In the genomic region with DNA sequence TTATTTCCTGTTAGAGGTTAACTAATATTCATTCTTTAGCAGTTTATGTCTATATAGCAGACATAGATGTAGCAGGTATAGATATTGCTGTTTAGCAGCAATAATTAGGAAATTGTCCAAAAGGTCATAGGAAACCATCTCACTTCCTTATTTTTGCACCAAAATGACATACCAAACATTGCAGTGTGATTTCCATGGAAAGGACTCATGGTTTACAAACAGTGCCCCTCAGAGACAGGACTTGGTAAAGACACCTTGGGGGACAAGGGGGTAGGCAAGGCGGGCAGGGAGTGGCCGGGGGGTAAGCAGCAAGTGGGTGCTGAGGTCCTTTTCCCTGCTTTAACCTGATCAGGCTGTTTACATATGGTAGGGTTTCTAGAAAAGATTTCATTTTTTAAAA, we compare ENCODE assay signal across 11 cellular contexts. TPM values are rescaled to one million over a fixed set of nuclear protein-coding genes. Genes with fewer than 3 reads are reported as not detected.
DNase-seq lines count a peak whose midpoint lies in the region; ATAC-seq and TF ChIP-seq lines count a peak whose summit lies in the region.
"Had no signal": no experiment of that assay in that cellular context is flagged by ENCODE, and none has a peak within 500 bp of the region (broad histone marks: within the 10 kb centered on the region; RNA-seq: fewer than 3 reads in every experiment).

No MANE protein-coding gene starts in this region.

- intact Hi-C loops in activated CD8-positive, alpha-beta T cell treated with anti-CD3 and anti-CD28 coated beads for 36 hours (cut with micrococcal nuclease): no loop called here
- intact Hi-C loops in gastrocnemius medialis (cut with DNase I; ENCODE audit: low total_unique reads): loop anchor here (10.0 kb wide), 1 partner anchor 326 kb away; no protein-coding TSS in a partner anchor
- intact Hi-C loops in CD8-positive, alpha-beta T cell (cut with DNase I, micrococcal nuclease): loop anchor here in 1 of 2 experiments (1.0 kb wide), 1 partner anchor 192 kb away; no protein-coding TSS in a partner anchor

- in situ Hi-C loops in gastrocnemius medialis (cut with MboI; ENCODE audit: low sequenced_read_pairs in 4 of 4): loop anchor here in 1 of 4 donors (10.0 to 25.0 kb wide), 2 partner anchors 126 to 318 kb away; partner anchors contain the start of genes NSL1 and TATDN3

- peaks cover 0 to 23% of the 10 kb centered on the region in 2 donors for H3K4me1 ChIP-seq in gastrocnemius medialis
- peaks cover 4% of the 10 kb centered on the region for H3K4me1 ChIP-seq in CD8-positive, alpha-beta T cell (ENCODE audit: insufficient read depth, low read length)

- peaks cover 20% of the 10 kb centered on the region for H3K27me3 Mint-ChIP-seq in activated CD8-positive, alpha-beta T cell treated with anti-CD3 and anti-CD28 coated beads for 36 hours
- H3K27me3 Mint-ChIP-seq in activated CD8-positive, alpha-beta T cell treated with anti-CD3 and anti-CD28 coated beads, Interleukin-2, amount 10 ng/mL, durations not matched to agents 7 days and 5 days (ENCODE audit: low read depth): peaks cover 6% of the 10 kb centered on the region
- no peaks in the 10 kb centered on the region for H3K27me3 Mint-ChIP-seq in stimulated activated memory B cell treated with anti-CD40 and anti-IgM and Interleukin-4, amounts not matched to agents 10 μg/mL and 1 μg/mL and 100 μg/mL, for 72 hours
- peaks cover 2% of the 10 kb centered on the region for H3K27me3 Mint-ChIP-seq in CD8-positive, alpha-beta T cell (ENCODE audit: low read depth)

- TF ChIP-seq CTCF in activated CD8-positive, alpha-beta T cell treated with anti-CD3 and anti-CD28 coated beads for 36 hours (IDR thresholded peaks at IDR 0.05): no peak
- TF ChIP-seq CTCF in epithelial cell of proximal tubule (conservative IDR thresholded peaks at IDR 0.05; ENCODE audit: low read depth, low read length): peak; percentile 30
- no peak for TF ChIP-seq CTCF in gastrocnemius medialis (IDR thresholded peaks at IDR 0.05 in 4 of 5, conservative IDR thresholded peaks at IDR 0.05 in 1 of 5)
- TF ChIP-seq CTCF in CD8-positive, alpha-beta T cell (IDR thresholded peaks at IDR 0.05): no peak

- H3K27ac Mint-ChIP-seq in activated CD8-positive, alpha-beta T cell treated with anti-CD3 and anti-CD28 coated beads for 36 hours: no peak overlapping the region
- no peak overlapping the region for H3K27ac Mint-ChIP-seq in activated CD8-positive, alpha-beta T cell treated with anti-CD3 and anti-CD28 coated beads, Interleukin-2, amount 10 ng/mL, durations not matched to agents 7 days and 5 days
- peak overlapping the region; percentile 70 for H3K27ac Mint-ChIP-seq in stimulated activated memory B cell treated with anti-CD40 and anti-IgM and Interleukin-4, amounts not matched to agents 10 μg/mL and 1 μg/mL and 100 μg/mL, for 72 hours
- H3K27ac Mint-ChIP-seq in CD8-positive, alpha-beta T cell: no peak overlapping the region
- H3K27ac Mint-ChIP-seq: activated naive CD4-positive, alpha-beta T cell treated with anti-CD3 and anti-CD28 coated beads, Interleukin-2, amount 10 ng/mL, durations not matched to agents 7 days and 5 days had no signal

- H3K36me3 Mint-ChIP-seq in activated CD8-positive, alpha-beta T cell treated with anti-CD3 and anti-CD28 coated beads for 36 hours (ENCODE audit: low read depth): no peaks in the 10 kb centered on the region
- H3K36me3 Mint-ChIP-seq in activated CD8-positive, alpha-beta T cell treated with anti-CD3 and anti-CD28 coated beads, Interleukin-2, amount 10 ng/mL, durations not matched to agents 7 days and 5 days (ENCODE audit: low read depth): no peaks in the 10 kb centered on the region
- H3K36me3 Mint-ChIP-seq in stimulated activated memory B cell treated with anti-CD40 and anti-IgM and Interleukin-4, amounts not matched to agents 10 μg/mL and 1 μg/mL and 100 μg/mL, for 72 hours: no peaks in the 10 kb centered on the region
- no peaks in the 10 kb centered on the region for H3K36me3 Mint-ChIP-seq in CD8-positive, alpha-beta T cell
- H3K36me3 Mint-ChIP-seq: activated naive CD4-positive, alpha-beta T cell treated with anti-CD3 and anti-CD28 coated beads, Interleukin-2, amount 10 ng/mL, durations not matched to agents 7 days and 5 days had no signal

- ATAC-seq in activated CD8-positive, alpha-beta T cell treated with anti-CD3 and anti-CD28 coated beads for 36 hours: no peak
- no peak for ATAC-seq in activated CD8-positive, alpha-beta T cell treated with anti-CD3 and anti-CD28 coated beads, Interleukin-2, amount 10 ng/mL, durations not matched to agents 7 days and 5 days
- ATAC-seq in stimulated activated memory B cell treated with anti-CD40 and anti-IgM and Interleukin-4, amounts not matched to agents 10 μg/mL and 1 μg/mL and 100 μg/mL, for 72 hours: peak; percentile 26
- ATAC-seq in gastrocnemius medialis (no peak), GM18868 (IDR thresholded peaks at IDR 0.05; ENCODE audit: unreplicated experiment) (no peak)
- ATAC-seq in CD8-positive, alpha-beta T cell: no peak

- no peak overlapping the region for H3K4me3 Mint-ChIP-seq in activated CD8-positive, alpha-beta T cell treated with anti-CD3 and anti-CD28 coated beads for 36 hours
- no peak overlapping the region for H3K4me3 Mint-ChIP-seq in activated CD8-positive, alpha-beta T cell treated with anti-CD3 and anti-CD28 coated beads, Interleukin-2, amount 10 ng/mL, durations not matched to agents 7 days and 5 days
- no peak overlapping the region for H3K4me3 Mint-ChIP-seq in stimulated activated memory B cell treated with anti-CD40 and anti-IgM and Interleukin-4, amounts not matched to agents 10 μg/mL and 1 μg/mL and 100 μg/mL, for 72 hours
- H3K4me3 Mint-ChIP-seq in CD8-positive, alpha-beta T cell: no peak overlapping the region
- H3K4me3 Mint-ChIP-seq: activated naive CD4-positive, alpha-beta T cell treated with anti-CD3 and anti-CD28 coated beads, Interleukin-2, amount 10 ng/mL, durations not matched to agents 7 days and 5 days had no signal

- no peak overlapping the region for H3K4me3 ChIP-seq in epithelial cell of proximal tubule (ENCODE audit: low read depth, low read length)
- H3K4me3 ChIP-seq in gastrocnemius medialis: no peak overlapping the region
- H3K4me3 ChIP-seq in CD8-positive, alpha-beta T cell (ENCODE audit: low read depth, low read length): no peak overlapping the region
- H3K4me3 ChIP-seq: lung had no signal

- peaks cover 29% of the 10 kb centered on the region for H3K4me1 Mint-ChIP-seq in activated CD8-positive, alpha-beta T cell treated with anti-CD3 and anti-CD28 coated beads for 36 hours (ENCODE audit: low read depth)
- peaks cover 49% of the 10 kb centered on the region for H3K4me1 Mint-ChIP-seq in activated CD8-positive, alpha-beta T cell treated with anti-CD3 and anti-CD28 coated beads, Interleukin-2, amount 10 ng/mL, durations not matched to agents 7 days and 5 days (ENCODE audit: low read depth)
- H3K4me1 Mint-ChIP-seq in stimulated activated memory B cell treated with anti-CD40 and anti-IgM and Interleukin-4, amounts not matched to agents 10 μg/mL and 1 μg/mL and 100 μg/mL, for 72 hours: peaks cover 65% of the 10 kb centered on the region
- peaks cover 8% of the 10 kb centered on the region for H3K4me1 Mint-ChIP-seq in CD8-positive, alpha-beta T cell (ENCODE audit: low read depth)

- POLR2A ChIA-PET in activated CD8-positive, alpha-beta T cell treated with anti-CD3 and anti-CD28 coated beads for 36 hours (lab: Charles Lee): interaction anchor here (1.0 to 1.3 kb wide), 2 partner anchors 8 to 28 kb away, joined by 4 read pairs; no protein-coding TSS in a partner anchor
- POLR2A ChIA-PET in activated CD8-positive, alpha-beta T cell treated with anti-CD3 and anti-CD28 coated beads, Interleukin-2, amount 10 ng/mL, durations not matched to agents 7 days and 5 days (lab: Charles Lee): no interaction called here
- POLR2A ChIA-PET in CD8-positive, alpha-beta T cell (lab: Charles Lee): no interaction called here

- no peaks in the 10 kb centered on the region for H3K9me3 Mint-ChIP-seq in activated CD8-positive, alpha-beta T cell treated with anti-CD3 and anti-CD28 coated beads for 36 hours
- no peaks in the 10 kb centered on the region for H3K9me3 Mint-ChIP-seq in activated CD8-positive, alpha-beta T cell treated with anti-CD3 and anti-CD28 coated beads, Interleukin-2, amount 10 ng/mL, durations not matched to agents 7 days and 5 days (ENCODE audit: insufficient read depth)
- no peaks in the 10 kb centered on the region for H3K9me3 Mint-ChIP-seq in stimulated activated memory B cell treated with anti-CD40 and anti-IgM and Interleukin-4, amounts not matched to agents 10 μg/mL and 1 μg/mL and 100 μg/mL, for 72 hours
- no peaks in the 10 kb centered on the region for H3K9me3 Mint-ChIP-seq in CD8-positive, alpha-beta T cell
- H3K9me3 Mint-ChIP-seq: activated naive CD4-positive, alpha-beta T cell treated with anti-CD3 and anti-CD28 coated beads, Interleukin-2, amount 10 ng/mL, durations not matched to agents 7 days and 5 days had no signal

- TF ChIP-seq POLR2A in gastrocnemius medialis (IDR thresholded peaks at IDR 0.05): no peak

- no peaks in the 10 kb centered on the region for H3K9me3 ChIP-seq in gastrocnemius medialis
- H3K9me3 ChIP-seq in CD8-positive, alpha-beta T cell (ENCODE audit: low read length): no peaks in the 10 kb centered on the region

- CTCF ChIA-PET in activated CD8-positive, alpha-beta T cell treated with anti-CD3 and anti-CD28 coated beads for 36 hours (lab: Charles Lee): interaction anchor here (0.9 to 5.5 kb wide), 12 partner anchors 9 to 326 kb away, joined by 3 to 118 read pairs (median 10); no protein-coding TSS in a partner anchor
- CTCF ChIA-PET in activated CD8-positive, alpha-beta T cell treated with anti-CD3 and anti-CD28 coated beads, Interleukin-2, amount 10 ng/mL, durations not matched to agents 7 days and 5 days (lab: Charles Lee): interaction anchor here (0.8 to 5.7 kb wide), 11 partner anchors 11 to 326 kb away, joined by 3 to 65 read pairs (median 9); partner anchors contain the start of gene BATF3
- CTCF ChIA-PET in CD8-positive, alpha-beta T cell (lab: Charles Lee): interaction anchor here (1.5 to 5.5 kb wide), 3 partner anchors 114 to 326 kb away, joined by 5 to 95 read pairs (median 7); no protein-coding TSS in a partner anchor

- H3K27ac ChIP-seq in gastrocnemius medialis: no peak overlapping the region
- no peak overlapping the region for H3K27ac ChIP-seq in CD8-positive, alpha-beta T cell (ENCODE audit: low read depth, low read length)

- no peaks in the 10 kb centered on the region for H3K36me3 ChIP-seq in gastrocnemius medialis
- no peaks in the 10 kb centered on the region for H3K36me3 ChIP-seq in CD8-positive, alpha-beta T cell (ENCODE audit: insufficient read depth, low read length)

- peak; percentile 27 for DNase-seq in activated CD8-positive, alpha-beta T cell treated with anti-CD3 and anti-CD28 coated beads for 36 hours
- DNase-seq in activated CD8-positive, alpha-beta T cell treated with anti-CD3 and anti-CD28 coated beads, Interleukin-2, amount 10 ng/mL, durations not matched to agents 7 days and 5 days: no peak
- DNase-seq in NOMO-1 (lab: John Stamatoyannopoulos, UW; ENCODE audit: unreplicated experiment in 2 of 2): peak; percentile 58 to 76
- DNase-seq in epithelial cell of proximal tubule (ENCODE audit: low read depth): no peak
- DNase-seq in gastrocnemius medialis: no peak
- DNase-seq in CD8-positive, alpha-beta T cell: no peak
- DNase-seq: activated naive CD4-positive, alpha-beta T cell treated with anti-CD3 and anti-CD28 coated beads, Interleukin-2, amount 10 ng/mL, durations not matched to agents 7 days and 5 days; Calu3 had no signal

- H3K27me3 ChIP-seq in gastrocnemius medialis: peaks cover 0 to 5% (median 3%) of the 10 kb centered on the region in 3 donors
- no peaks in the 10 kb centered on the region for H3K27me3 ChIP-seq in CD8-positive, alpha-beta T cell (ENCODE audit: insufficient read depth, low read length)

RNA-seq across cellular contexts. Expression of gene BATF3, which starts 30.5 kb away (rescaled TPM):
- 10 to 100 TPM; 52.6 to 61.3 TPM for total RNA-seq in activated CD8-positive, alpha-beta T cell treated with anti-CD3 and anti-CD28 coated beads for 36 hours
- 10 to 100 TPM; 31.3 to 32.6 TPM for total RNA-seq in activated CD8-positive, alpha-beta T cell treated with anti-CD3 and anti-CD28 coated beads, Interleukin-2, amount 10 ng/mL, durations not matched to agents 7 days and 5 days
- total RNA-seq in epithelial cell of proximal tubule: 2.5 TPM in 1 of 2 replicates, not detected in the other
- 1 to 10 TPM in 1 of 4 donors, under 1 TPM in 1, not detected in 2; 0.38 to 5.1 TPM for total RNA-seq in gastrocnemius medialis
- not detected for total RNA-seq in CD8-positive, alpha-beta T cell

Comparison
In these comparisons a context has a peak if more than half of its experiments do, and no peak if none do; other contexts are left out.
1. DNase-seq: peak in activated CD8-positive, alpha-beta T cell treated with anti-CD3 and anti-CD28 coated beads for 36 hours (single experiment) and NOMO-1 (2 of 2); none in activated CD8-positive, alpha-beta T cell treated with anti-CD3 and anti-CD28 coated beads, Interleukin-2, amount 10 ng/mL, durations not matched to agents 7 days and 5 days (single experiment), epithelial cell of proximal tubule (single experiment), gastrocnemius medialis (0 of 2) and CD8-positive, alpha-beta T cell (0 of 7).